In the genomic region with DNA sequence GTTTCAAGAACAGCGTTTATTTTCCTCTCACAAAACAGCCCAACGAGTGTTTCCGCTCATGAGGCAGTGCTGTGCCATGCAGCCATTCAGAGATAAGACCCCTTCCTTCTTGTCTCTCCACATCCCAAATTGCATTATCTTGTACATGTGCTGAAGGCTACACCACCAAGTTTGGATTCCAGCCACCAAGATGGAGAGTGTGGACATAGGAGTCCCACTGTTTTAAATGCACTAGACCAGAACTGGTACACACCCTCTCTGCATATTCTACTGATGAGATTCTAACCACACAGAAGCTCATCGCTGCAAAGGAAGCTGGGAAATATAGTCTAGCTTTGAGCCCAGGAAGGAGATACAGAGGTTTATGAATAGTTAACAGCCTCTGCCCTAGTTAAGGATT, we compare ENCODE assay signal across 28 cellular contexts.
DNase-seq lines count a peak whose midpoint lies in the region; TF ChIP-seq lines count a peak whose summit lies in the region.
"Had no signal": no experiment of that assay in that cellular context is flagged by ENCODE, and none has a peak within 500 bp of the region (broad histone marks: within the 10 kb centered on the region; RNA-seq: fewer than 3 reads in every experiment).

No MANE protein-coding gene starts in this region.

- H3K4me1 Mint-ChIP-seq in MCF 10A (ENCODE audit: insufficient read depth, unreplicated experiment): peaks cover 11% of the 10 kb centered on the region
- no peaks in the 10 kb centered on the region for H3K4me1 Mint-ChIP-seq in chondrocyte (ENCODE audit: low read depth)
- H3K4me1 Mint-ChIP-seq: activated naive CD8-positive, alpha-beta T cell treated with anti-CD3 and anti-CD28 coated beads for 36 hours; CD8-positive, alpha-beta memory T cell; memory B cell; naive B cell had no signal

- 96% methylated on average over 4 of the region's 4 CpGs for WGBS in mammary epithelial cell (ENCODE audit: low coverage, missing lambda C conversion rate)

- dilution Hi-C loops in mammary epithelial cell (cut with HindIII; ENCODE audit: low sequenced_read_pairs): no loop called here

- no peak overlapping the region for H3K27ac ChIP-seq in mammary epithelial cell (ENCODE audit: insufficient read depth, low read depth, low read length)
- H3K27ac ChIP-seq: 22Rv1, right atrium auricular region, RWPE1, stomach, transverse colon had no signal

- H3K9me3 Mint-ChIP-seq in MCF 10A (ENCODE audit: unreplicated experiment): no peaks in the 10 kb centered on the region
- no peaks in the 10 kb centered on the region for H3K9me3 Mint-ChIP-seq in chondrocyte (ENCODE audit: low read depth)
- H3K9me3 Mint-ChIP-seq: brain; dendritic cell treated with granulocyte-macrophage colony-stimulating factor and Interleukin-4, amounts not matched to agents 40 ng/mL and 50 ng/mL, for 4 days had no signal

- H3K27ac Mint-ChIP-seq in MCF 10A (ENCODE audit: low read depth, unreplicated experiment) (no peak overlapping the region), chondrocyte (ENCODE audit: unreplicated experiment) (no peak overlapping the region)
- H3K27ac Mint-ChIP-seq: activated naive CD8-positive, alpha-beta T cell treated with anti-CD3 and anti-CD28 coated beads for 36 hours; CD8-positive, alpha-beta memory T cell; dendritic cell treated with granulocyte-macrophage colony-stimulating factor and Interleukin-4, amounts not matched to agents 40 ng/mL and 50 ng/mL, for 4 days; memory B cell; naive B cell; T-helper 2 cell treated with Interferon-gamma antibody and Interleukin-4, amounts not matched to agents 5 μg/mL and 100 μg/mL, for 36 hours had no signal

- CTCF ChIA-PET in mammary epithelial cell (lab: Charles Lee; ENCODE audit: low non-redundant PET) (no interaction called here), MCF 10A (lab: Yijun Ruan, JAX) (interaction anchor here (1.0 kb wide), 1 partner anchor 76 kb away, joined by 3 read pairs; no protein-coding TSS in a partner anchor)

- DNase-seq in mammary epithelial cell: peak; percentile 51
- no peak for DNase-seq in MCF 10A (ENCODE audit: unreplicated experiment)
- DNase-seq in RPMI7951 (ENCODE audit: low read depth): peak; percentile 3
- peak; percentile 38 for DNase-seq in epithelial cell of proximal tubule (ENCODE audit: low read depth)
- peak; percentile 37 for DNase-seq in pulmonary artery endothelial cell (ENCODE audit: low read depth, low spot score)
- DNase-seq in effector CD4-positive, alpha-beta T cell: no peak
- DNase-seq in NCI-H748 (lab: John Stamatoyannopoulos, UW; ENCODE audit: unreplicated experiment): no peak
- DNase-seq in chondrocyte (ENCODE audit: low spot score): no peak
- DNase-seq: activated CD8-positive, alpha-beta memory T cell treated with anti-CD3 and anti-CD28 coated beads, Interleukin-2, amount 50 U/mL, for 4 hours; activated naive CD8-positive, alpha-beta T cell treated with anti-CD3 and anti-CD28 coated beads for 36 hours; AML-193; CD8-positive, alpha-beta memory T cell; hippocampal formation; islet precursor cell; naive B cell; NCI-H1417; NCI-H2107; NCI-H510A; SK-N-SH; stomach; transverse colon had no signal

- peaks cover 5% of the 10 kb centered on the region for H3K4me1 ChIP-seq in mammary epithelial cell (ENCODE audit: insufficient read depth, low read length)
- H3K4me1 ChIP-seq: right atrium auricular region, stomach, transverse colon had no signal

- no peaks in the 10 kb centered on the region for H3K9me3 ChIP-seq in mammary epithelial cell (replicated peaks; ENCODE audit: insufficient read depth, low read length)
- H3K9me3 ChIP-seq: right atrium auricular region, SK-N-SH, stomach, transverse colon had no signal

- TF ChIP-seq CTCF in mammary epithelial cell (conservative IDR thresholded peaks at IDR 0.05 in 1 of 2, IDR thresholded peaks at IDR 0.05 in 1 of 2; ENCODE audit: extremely low read depth in 1 of 2, insufficient read depth in 1 of 2, low read depth in 1 of 2, low read length in 2 of 2) (no peak), MCF 10A (IDR thresholded peaks at IDR 0.05; ENCODE audit: unreplicated experiment) (no peak), epithelial cell of proximal tubule (conservative IDR thresholded peaks at IDR 0.05; ENCODE audit: low read depth, low read length) (no peak), chondrocyte (IDR thresholded peaks at IDR 0.05) (no peak)

- in situ Hi-C loops in mammary epithelial cell (cut with MboI; ENCODE audit: low sequenced_read_pairs in 2 of 2): no loop called here

- H3K9ac ChIP-seq in mammary epithelial cell (ENCODE audit: insufficient read depth, low read length): no peak overlapping the region
- H3K9ac ChIP-seq: SK-N-SH had no signal

- POLR2A ChIA-PET in MCF 10A (lab: Yijun Ruan, JAX): interaction anchor here (0.6 to 1.2 kb wide), 3 partner anchors 29 to 261 kb away, joined by 3 read pairs; no protein-coding TSS in a partner anchor

- H3K79me2 ChIP-seq in mammary epithelial cell (ENCODE audit: insufficient read depth, low read length): no peaks in the 10 kb centered on the region

- H4K20me1 ChIP-seq in mammary epithelial cell (ENCODE audit: insufficient read depth, low read length): no peaks in the 10 kb centered on the region

- H3K27me3 Mint-ChIP-seq in MCF 10A (ENCODE audit: insufficient read depth, unreplicated experiment): no peaks in the 10 kb centered on the region
- no peaks in the 10 kb centered on the region for H3K27me3 Mint-ChIP-seq in chondrocyte (ENCODE audit: low read depth)
- H3K27me3 Mint-ChIP-seq: activated naive CD8-positive, alpha-beta T cell treated with anti-CD3 and anti-CD28 coated beads for 36 hours; CD8-positive, alpha-beta memory T cell; dendritic cell treated with granulocyte-macrophage colony-stimulating factor and Interleukin-4, amounts not matched to agents 40 ng/mL and 50 ng/mL, for 4 days; memory B cell; naive B cell had no signal

- no peaks in the 10 kb centered on the region for H3K27me3 ChIP-seq in mammary epithelial cell (ENCODE audit: insufficient read depth, low read length)
- H3K27me3 ChIP-seq: right atrium auricular region, stomach, transverse colon had no signal

- H3K36me3 ChIP-seq in mammary epithelial cell (ENCODE audit: insufficient read depth, low read length): no peaks in the 10 kb centered on the region
- H3K36me3 ChIP-seq: right atrium auricular region, stomach, transverse colon had no signal

- H2AFZ ChIP-seq in mammary epithelial cell (ENCODE audit: low read depth, low read length): peak overlapping the region; percentile 1

- intact Hi-C loops in mammary epithelial cell (cut with micrococcal nuclease) (no loop called here), MCF 10A (cut with micrococcal nuclease) (no loop called here)

- H3K36me3 Mint-ChIP-seq in MCF 10A (ENCODE audit: insufficient read depth, unreplicated experiment): no peaks in the 10 kb centered on the region
- H3K36me3 Mint-ChIP-seq in chondrocyte (ENCODE audit: low read depth): no peaks in the 10 kb centered on the region
- H3K36me3 Mint-ChIP-seq: activated naive CD8-positive, alpha-beta T cell treated with anti-CD3 and anti-CD28 coated beads for 36 hours; brain; CD8-positive, alpha-beta memory T cell; memory B cell; naive B cell had no signal

- H3K4me2 ChIP-seq in mammary epithelial cell (ENCODE audit: insufficient read depth, low read depth, low read length): no peak overlapping the region
- H3K4me2 ChIP-seq: SK-N-SH had no signal

- H3K4me3 Mint-ChIP-seq in MCF 10A (ENCODE audit: unreplicated experiment): no peak overlapping the region
- H3K4me3 Mint-ChIP-seq in chondrocyte (ENCODE audit: unreplicated experiment): no peak overlapping the region
- H3K4me3 Mint-ChIP-seq: activated naive CD8-positive, alpha-beta T cell treated with anti-CD3 and anti-CD28 coated beads for 36 hours; brain; CD8-positive, alpha-beta memory T cell; dendritic cell treated with granulocyte-macrophage colony-stimulating factor and Interleukin-4, amounts not matched to agents 40 ng/mL and 50 ng/mL, for 4 days; memory B cell; naive B cell; T-helper 2 cell treated with Interferon-gamma antibody and Interleukin-4, amounts not matched to agents 5 μg/mL and 100 μg/mL, for 36 hours had no signal

- H3K4me3 ChIP-seq in mammary epithelial cell (replicated peaks in 1 of 3; ENCODE audit: insufficient read depth in 1 of 3, low read depth in 2 of 3, low read length in 3 of 3) (no peak overlapping the region), epithelial cell of proximal tubule (ENCODE audit: low read depth, low read length) (no peak overlapping the region)
- H3K4me3 ChIP-seq: right atrium auricular region, stomach, transverse colon had no signal

- BruUV-seq in mammary epithelial cell (replicated peaks; lab: Mats Ljungman, UMichigan) (no TSS peak), MCF 10A (replicated peaks; lab: Mats Ljungman, UMichigan) (no TSS peak)

Comparison
In these comparisons a context has a peak if more than half of its experiments do, and no peak if none do; other contexts are left out.
1. DNase-seq: peak in mammary epithelial cell (single experiment), RPMI7951 (single experiment), epithelial cell of proximal tubule (single experiment) and pulmonary artery endothelial cell (single experiment); none in MCF 10A (single experiment), effector CD4-positive, alpha-beta T cell (single experiment), NCI-H748 (single experiment) and chondrocyte (single experiment).